Comparison of ENCODE assay signal across 26 cellular contexts in genomic region chr1:98881911-98882310, GRCh38.
"Had no signal": no experiment of that assay in that cellular context is flagged by ENCODE, and none has a peak within 500 bp of the region (broad histone marks: within the 10 kb centered on the region; RNA-seq: fewer than 3 reads in every experiment).

No MANE protein-coding gene starts in this region.

- H3K4me3 ChIP-seq: dorsolateral prefrontal cortex, lower lobe of right lung, neural progenitor cell, prostate gland, right atrium auricular region, smooth muscle cell, thoracic aorta, tibial nerve, upper lobe of left lung, uterus had no signal

- H3K9me3 ChIP-seq: lower lobe of right lung, prostate gland, right atrium auricular region, thoracic aorta, uterus had no signal

- H3K36me3 ChIP-seq: lower lobe of right lung, neural progenitor cell, prostate gland, right atrium auricular region, thoracic aorta, tibial nerve, upper lobe of left lung, uterus had no signal

- H3K27ac ChIP-seq: dorsolateral prefrontal cortex, lower lobe of right lung, neural progenitor cell, prostate gland, right atrium auricular region, thoracic aorta, tibial nerve, uterus had no signal

- ATAC-seq: left colon; left ventricle myocardium superior; lower lobe of right lung; natural killer cell treated with Interleukin-12 subunit alpha and Interleukin-12 subunit beta and Interleukin-15 and Interleukin-18, amount 100 ng/mL, for 72 hours; sciatic nerve; stimulated activated effector memory CD8-positive, alpha-beta T cell treated with anti-CD3 and anti-CD28 coated beads, Interleukin-12 subunit alpha, Interleukin-12 subunit beta, amount 100 ng/mL, for 72 hours; stimulated activated naive CD8-positive, alpha-beta T cell treated with anti-CD3 and anti-CD28 coated beads, Interleukin-15, Interleukin-2, amounts not matched to agents 100 U/mL and 50 U/mL, for 24 hours had no signal

- H3K4me1 ChIP-seq: lower lobe of right lung, neural progenitor cell, prostate gland, right atrium auricular region, tibial nerve, upper lobe of left lung, uterus had no signal

- H3K27me3 ChIP-seq: neural progenitor cell, right atrium auricular region, tibial nerve, upper lobe of left lung, uterus had no signal

- DNase-seq: dorsolateral prefrontal cortex; effector CD4-positive, alpha-beta T cell; hypothalamus; immature natural killer cell; islet precursor cell; kidney glomerular epithelial cell; left colon; left ventricle myocardium superior; lower lobe of right lung; nucleus accumbens; stimulated activated CD4-positive, alpha-beta T cell treated with anti-CD3 and anti-CD28 coated beads, Interleukin-12 subunit alpha, Interleukin-12 subunit beta, amount 100 ng/mL, for 4 hours; stimulated activated CD4-positive, alpha-beta T cell treated with anti-CD3 and anti-CD28 coated beads, Interleukin-1b, Interleukin-23, amount 100 ng/mL, for 48 hours; stimulated activated CD4-positive, alpha-beta T cell treated with anti-CD3 and anti-CD28 coated beads, Interleukin-4, amount 100 ng/mL, for 24 hours; stimulated activated naive CD8-positive, alpha-beta T cell treated with anti-CD3 and anti-CD28 coated beads, Interleukin-15, Interleukin-2, amounts not matched to agents 100 U/mL and 50 U/mL, for 24 hours; substantia nigra; upper lobe of left lung; uterus had no signal
